Comparison of ENCODE assay signal across 25 cellular contexts in the genomic region with DNA sequence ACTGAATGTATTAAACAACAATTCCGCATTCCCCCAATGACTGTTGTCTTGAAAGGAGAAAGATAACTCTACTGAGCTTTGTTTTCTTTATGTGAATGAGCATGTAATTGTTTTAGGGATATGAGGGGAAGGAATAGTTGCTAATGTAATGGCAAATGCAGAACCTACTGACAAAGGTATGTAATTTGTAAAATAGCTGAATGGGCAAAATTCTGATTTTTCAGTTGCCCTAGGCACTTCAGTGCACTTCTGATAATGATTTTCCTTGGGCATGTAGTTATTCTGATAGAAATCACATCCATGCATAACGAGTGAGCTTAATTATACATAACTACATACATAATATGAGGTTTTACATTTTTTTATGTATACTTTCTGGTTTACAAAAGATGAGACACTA. TPM values are rescaled to one million over a fixed set of nuclear protein-coding genes. Genes with fewer than 3 reads are reported as not detected.
A peak's percentile ranks its signal among the peaks of the same experiment; 100 is the strongest.
DNase-seq lines count a peak whose midpoint lies in the region; ATAC-seq, FAIRE-seq and TF ChIP-seq lines count a peak whose summit lies in the region.
"Had no signal": no experiment of that assay in that cellular context is flagged by ENCODE, and none has a peak within 500 bp of the region (broad histone marks: within the 10 kb centered on the region; RNA-seq: fewer than 3 reads in every experiment).

No MANE protein-coding gene starts in this region.

- CTCF ChIA-PET in HepG2 (lab: Yijun Ruan, JAX; ENCODE audit: low intra/inter-chr PET ratio, low total read pairs): no interaction called here

- DNase-seq in HepG2 (ENCODE audit: low spot score): no peak
- no peak for DNase-seq in right lobe of liver
- DNase-seq in SK-N-MC (ENCODE audit: low read depth, low spot score): no peak
- peak; percentile 3 for DNase-seq in osteoblast (ENCODE audit: insufficient read length, low spot score, missing footprints)
- DNase-seq in activated T-cell treated with anti-CD3 and anti-CD28 coated beads, Interleukin-2, amount 50 U/mL, for 48 hours: no peak
- DNase-seq in stimulated activated naive B cell treated with anti-CD40 and anti-IgM and Interleukin-4, amounts not matched to agents 10 μg/mL and 1 μg/mL and 100 μg/mL, for 72 hours: no peak
- DNase-seq: ACHN; BE2C; C1 segment of cervical spinal cord; CD4-positive, alpha-beta memory T cell; CD4-positive, CD25-positive, alpha-beta regulatory T cell; CD8-positive, alpha-beta memory T cell; COR-L47; DMS 273 treated with DMSO at 0.1 percent for 48 hours; DMS153; DMS53; DMS79; DND-41; EL; GDM1 had no signal

- POLR2A ChIA-PET in HepG2 (lab: Yijun Ruan, JAX): no interaction called here

- H3K79me2 ChIP-seq in HepG2 (ENCODE audit: insufficient read depth, low read length) (no peaks in the 10 kb centered on the region), osteoblast (ENCODE audit: insufficient read depth, low read length) (no peaks in the 10 kb centered on the region)

- TF ChIP-seq POLR2A in HepG2 (IDR thresholded peaks at IDR 0.05; ENCODE audit: insufficient read depth in 1 of 2, low read depth in 2 of 2, low read length in 2 of 2): no peak
- TF ChIP-seq POLR2A in right lobe of liver (IDR thresholded peaks at IDR 0.05): no peak

- no peaks in the 10 kb centered on the region for H3K4me1 Mint-ChIP-seq in stimulated activated naive B cell treated with anti-CD40 and anti-IgM and Interleukin-4, amounts not matched to agents 10 μg/mL and 1 μg/mL and 100 μg/mL, for 72 hours
- H3K4me1 Mint-ChIP-seq: CD4-positive, alpha-beta memory T cell; CD4-positive, CD25-positive, alpha-beta regulatory T cell; CD8-positive, alpha-beta memory T cell had no signal

- H3K27ac Mint-ChIP-seq in stimulated activated naive B cell treated with anti-CD40 and anti-IgM and Interleukin-4, amounts not matched to agents 10 μg/mL and 1 μg/mL and 100 μg/mL, for 72 hours: no peak overlapping the region
- H3K27ac Mint-ChIP-seq: CD14-positive monocyte; CD4-positive, alpha-beta memory T cell; CD4-positive, CD25-positive, alpha-beta regulatory T cell; CD8-positive, alpha-beta memory T cell had no signal

- intact Hi-C loops in HepG2 (cut with micrococcal nuclease; ENCODE audit: unreplicated experiment): no loop called here
- intact Hi-C loops in right lobe of liver (cut with DNase I): loop anchor here in 1 of 2 donors (10.0 kb wide), 1 partner anchor 393 kb away; no protein-coding TSS in a partner anchor

- no TSS peak for BruUV-seq in HepG2 (replicated peaks; lab: Mats Ljungman, UMichigan)

- no peaks in the 10 kb centered on the region for H3K27me3 Mint-ChIP-seq in stimulated activated naive B cell treated with anti-CD40 and anti-IgM and Interleukin-4, amounts not matched to agents 10 μg/mL and 1 μg/mL and 100 μg/mL, for 72 hours
- H3K27me3 Mint-ChIP-seq: CD4-positive, alpha-beta memory T cell; CD4-positive, CD25-positive, alpha-beta regulatory T cell had no signal

- H3K9me3 ChIP-seq in HepG2 (ENCODE audit: low read length) (no peaks in the 10 kb centered on the region), right lobe of liver (no peaks in the 10 kb centered on the region), SK-N-MC (ENCODE audit: low read depth, low read length) (no peaks in the 10 kb centered on the region), osteoblast (ENCODE audit: low read depth, low read length) (no peaks in the 10 kb centered on the region)
- H3K9me3 ChIP-seq: BE2C had no signal

- no peaks in the 10 kb centered on the region; a peak in 1 of 5 replicates for H3K36me3 ChIP-seq in HepG2 (replicated peaks in 1 of 2; ENCODE audit: control insufficient read depth in 1 of 2, insufficient read depth in 2 of 2, low read length in 2 of 2)
- no peaks in the 10 kb centered on the region for H3K36me3 ChIP-seq in right lobe of liver
- H3K36me3 ChIP-seq in SK-N-MC (ENCODE audit: insufficient read depth, low read length): no peaks in the 10 kb centered on the region; the same call in 1 of the 2 replicates
- no peaks in the 10 kb centered on the region for H3K36me3 ChIP-seq in osteoblast (ENCODE audit: insufficient read depth, low read length)
- H3K36me3 ChIP-seq: BE2C had no signal

- H3K36me3 Mint-ChIP-seq in stimulated activated naive B cell treated with anti-CD40 and anti-IgM and Interleukin-4, amounts not matched to agents 10 μg/mL and 1 μg/mL and 100 μg/mL, for 72 hours: peaks cover 25 to 27% of the 10 kb centered on the region in 2 donors

- H3K4me2 ChIP-seq in HepG2 (ENCODE audit: low read depth, low read length): no peak overlapping the region
- H3K4me2 ChIP-seq in osteoblast (ENCODE audit: insufficient read depth, low read length): no peak overlapping the region
- H3K4me2 ChIP-seq: BLaER1 had no signal

- no peaks in the 10 kb centered on the region for H3K4me1 ChIP-seq in HepG2 (ENCODE audit: insufficient read depth, low read length)
- no peaks in the 10 kb centered on the region for H3K4me1 ChIP-seq in right lobe of liver
- H3K4me1 ChIP-seq in osteoblast (ENCODE audit: insufficient read depth, low read length): no peaks in the 10 kb centered on the region
- H3K4me1 ChIP-seq: BE2C, BLaER1 had no signal

- H3K4me3 Mint-ChIP-seq in stimulated activated naive B cell treated with anti-CD40 and anti-IgM and Interleukin-4, amounts not matched to agents 10 μg/mL and 1 μg/mL and 100 μg/mL, for 72 hours: no peak overlapping the region
- H3K4me3 Mint-ChIP-seq: CD14-positive monocyte; CD4-positive, alpha-beta memory T cell; CD4-positive, CD25-positive, alpha-beta regulatory T cell; CD8-positive, alpha-beta memory T cell had no signal

- TF ChIP-seq CTCF in HepG2 (CRISPR knock-in tag; IDR thresholded peaks at IDR 0.05) (no peak), right lobe of liver (IDR thresholded peaks at IDR 0.05) (no peak), osteoblast (IDR thresholded peaks at IDR 0.05; ENCODE audit: extremely low read depth, low read depth, low read length) (no peak)

- TF ChIP-seq RAD21 in HepG2 (CRISPR knock-in tag; IDR thresholded peaks at IDR 0.05): no peak

- H3K9ac ChIP-seq in HepG2 (ENCODE audit: insufficient read depth, low read depth, low read length) (no peak overlapping the region), SK-N-MC (ENCODE audit: insufficient read length) (peak overlapping the region; percentile 3)
- H3K9ac ChIP-seq: BLaER1 had no signal

- ATAC-seq in HepG2 (no peak), right lobe of liver (no peak)
- ATAC-seq in stimulated activated naive B cell treated with anti-CD40 and anti-IgM and Interleukin-4, amounts not matched to agents 10 μg/mL and 1 μg/mL and 100 μg/mL, for 72 hours (replicated peaks): no peak
- ATAC-seq: GM12878 had no signal

- TF ChIP-seq EP300 in HepG2 (IDR thresholded peaks at IDR 0.05; ENCODE audit: low read depth in 2 of 2, low read length in 2 of 2) (no peak), HepG2 (CRISPR knock-in tag; IDR thresholded peaks at IDR 0.05; ENCODE audit: borderline replicate concordance) (no peak)

- no peak for FAIRE-seq in HepG2 (lab: Jason Lieb, UNC)
- FAIRE-seq: GM12878, GM18507 had no signal

- peaks cover 0 to 2% of the 10 kb centered on the region in 2 donors for H3K9me3 Mint-ChIP-seq in stimulated activated naive B cell treated with anti-CD40 and anti-IgM and Interleukin-4, amounts not matched to agents 10 μg/mL and 1 μg/mL and 100 μg/mL, for 72 hours
- H3K9me3 Mint-ChIP-seq: CD8-positive, alpha-beta memory T cell had no signal

- H4K20me1 ChIP-seq in HepG2 (ENCODE audit: insufficient read depth, low read length) (no peaks in the 10 kb centered on the region), osteoblast (ENCODE audit: insufficient read depth, low read length) (no peaks in the 10 kb centered on the region)
- H4K20me1 ChIP-seq: BLaER1 had no signal

- H3K27me3 ChIP-seq in HepG2 (ENCODE audit: control insufficient read depth in 1 of 2, insufficient read depth in 2 of 2, low read length in 2 of 2): no peaks in the 10 kb centered on the region
- H3K27me3 ChIP-seq in right lobe of liver: no peaks in the 10 kb centered on the region
- H3K27me3 ChIP-seq in osteoblast (ENCODE audit: insufficient read depth, low read length): no peaks in the 10 kb centered on the region
- H3K27me3 ChIP-seq: BE2C, BLaER1 had no signal

- H2AFZ ChIP-seq in HepG2 (ENCODE audit: low read length) (no peak overlapping the region), osteoblast (ENCODE audit: low read length) (no peak overlapping the region)

- no peak overlapping the region for H3K4me3 ChIP-seq in HepG2 (replicated peaks in 1 of 3; ENCODE audit: insufficient read depth in 1 of 3, low read depth in 2 of 3, low read length in 3 of 3)
- H3K4me3 ChIP-seq in right lobe of liver: no peak overlapping the region
- H3K4me3 ChIP-seq in SK-N-MC: peak overlapping the region; percentile 55
- H3K4me3 ChIP-seq in osteoblast (ENCODE audit: insufficient read depth, low read length): no peak overlapping the region
- H3K4me3 ChIP-seq: BLaER1, GM12878 had no signal

- 91% methylated on average over 2 of the region's 2 CpGs for WGBS in HepG2 (ENCODE audit: low lambda C conversion rate)
- 85% methylated on average over 2 of the region's 2 CpGs for WGBS in right lobe of liver (ENCODE audit: insufficient coverage, low coverage, low lambda C conversion rate, missing lambda C conversion rate)

- H3K27ac ChIP-seq in HepG2 (ENCODE audit: extremely low read length, insufficient read depth, low read length) (no peak overlapping the region), right lobe of liver (no peak overlapping the region), SK-N-MC (peak overlapping the region; percentile 93), osteoblast (ENCODE audit: low read depth, low read length) (no peak overlapping the region)
- H3K27ac ChIP-seq: 22Rv1, BLaER1 had no signal

- in situ Hi-C loops in HepG2 (cut with HindIII; ENCODE audit: extremely low pct_ligation_motif_present, low pct_unique_long_range_greater_than_20kb): loop anchor here (25.0 kb wide), 1 partner anchor 520 kb away; no protein-coding TSS in a partner anchor

RNA-seq across cellular contexts. Expression of gene FOXO3, which starts 53.4 kb away (rescaled TPM):
- 16.0 and 16.9 TPM in 2 replicates for total RNA-seq in HepG2 (2016; rRNA removed; fragmentation: Illumina TruSeq; extraction: Trizol)
- 32.6 and 35.1 TPM in 2 replicates for total RNA-seq in HepG2 (2016; cell fraction: cytosol; rRNA removed; fragmentation: Illumina TruSeq; extraction: Trizol; ENCODE audit: low read depth)
- total RNA-seq in HepG2 (2016; cell fraction: insoluble cytoplasmic fraction; rRNA removed; fragmentation: Illumina TruSeq; extraction: Trizol): 15.7 and 15.9 TPM in 2 replicates
- total RNA-seq in HepG2 (2016; cell fraction: membrane; rRNA removed; fragmentation: Illumina TruSeq; extraction: Trizol): 26.2 and 29.7 TPM in 2 replicates
- 14.0 and 14.8 TPM in 2 replicates for total RNA-seq in HepG2 (2016; cell fraction: nucleus; rRNA removed; fragmentation: Illumina TruSeq; extraction: Trizol)
- 21.3 and 22.5 TPM in 2 replicates for polyA plus RNA-seq in HepG2 (2011; rRNA removed)
- 14.1 and 14.6 TPM in 2 replicates for polyA plus RNA-seq in HepG2 (2011; cell fraction: cytosol; rRNA removed)
- 17.2 and 17.5 TPM in 2 replicates for polyA plus RNA-seq in HepG2 (2011; cell fraction: nucleus; rRNA removed)
- 16.0 and 18.2 TPM in 2 replicates for polyA plus RNA-seq in HepG2 (2012)
- polyA plus RNA-seq in HepG2 (2016; cell fraction: cytosol; fragmentation: Illumina TruSeq; extraction: Trizol; ENCODE audit: low read depth): 0.35 and 0.42 TPM in 2 replicates
- 11.8 and 12.6 TPM in 2 replicates for polyA plus RNA-seq in HepG2 (2016; cell fraction: insoluble cytoplasmic fraction; fragmentation: Illumina TruSeq; extraction: Trizol; ENCODE audit: low read depth)
- 1.3 and 1.4 TPM in 2 replicates for polyA plus RNA-seq in HepG2 (2016; cell fraction: membrane; fragmentation: Illumina TruSeq; extraction: Trizol; ENCODE audit: low read depth)
- 10.9 and 12.0 TPM in 2 replicates for polyA plus RNA-seq in HepG2 (2016; cell fraction: nucleus; fragmentation: Illumina TruSeq; extraction: Trizol; ENCODE audit: insufficient read depth, low read depth)
- polyA minus RNA-seq in HepG2 (2011; rRNA and poly(A)+ RNA removed; ENCODE audit: low replicate concordance): 76.4 and 181 TPM in 2 replicates
- 34.7 and 39.1 TPM in 2 replicates for polyA minus RNA-seq in HepG2 (2011; cell fraction: cytosol; rRNA and poly(A)+ RNA removed)
- polyA minus RNA-seq in HepG2 (2011; cell fraction: nucleus; rRNA and poly(A)+ RNA removed): 43.9 and 53.5 TPM in 2 replicates
- total RNA-seq in right lobe of liver: 10 to 100 TPM; 18.1 to 45.2 (median 23.8) TPM
- total RNA-seq in osteoblast: 52.2 and 53.2 TPM in 2 replicates
